In the genomic region with DNA sequence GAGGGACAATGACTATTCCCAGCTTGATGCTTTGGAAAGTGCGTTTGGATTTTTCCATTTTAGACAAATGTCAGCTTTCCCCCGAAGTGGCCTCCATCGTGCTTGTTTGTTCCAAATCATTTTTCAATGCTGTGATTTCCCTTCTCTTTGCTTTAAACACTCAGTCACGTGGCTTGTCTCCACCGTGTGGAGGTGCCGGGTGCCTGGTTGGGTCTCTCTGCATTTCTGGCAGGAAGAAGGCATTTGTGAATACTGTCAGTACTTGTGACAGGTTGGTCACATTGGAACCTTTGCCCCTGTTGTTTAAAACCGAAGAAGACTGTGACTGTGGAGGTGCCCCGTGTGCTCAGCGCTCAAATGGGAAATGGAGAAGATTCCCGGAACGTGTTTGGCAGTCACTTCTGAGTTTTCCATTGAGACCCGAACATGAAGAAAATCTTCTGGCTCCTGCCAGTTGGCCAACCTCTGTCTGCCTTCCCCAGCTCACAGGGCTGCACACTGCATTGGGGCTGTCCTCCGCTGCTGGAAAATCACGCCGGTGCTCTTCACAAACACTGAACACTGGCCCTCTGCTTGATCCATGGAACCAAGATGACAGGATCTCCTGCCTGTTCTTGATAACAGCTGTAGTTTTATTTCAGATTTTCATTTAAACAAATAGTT, we compare ENCODE assay signal across 10 cellular contexts.
A peak's percentile ranks its signal among the peaks of the same experiment; 100 is the strongest.
DNase-seq lines count a peak whose midpoint lies in the region; ATAC-seq, FAIRE-seq and TF ChIP-seq lines count a peak whose summit lies in the region.
"Had no signal": no experiment of that assay in that cellular context is flagged by ENCODE, and none has a peak within 500 bp of the region (broad histone marks: within the 10 kb centered on the region; RNA-seq: fewer than 3 reads in every experiment).

No MANE protein-coding gene starts in this region.

- no peak overlapping the region for H3K14ac ChIP-seq in mesenchymal stem cell (ENCODE audit: low read length in 2 of 2)

- H3K4ac ChIP-seq in mesenchymal stem cell (ENCODE audit: low read depth in 1 of 2, low read length in 2 of 2): no peak overlapping the region

- H3K4me3 Mint-ChIP-seq in stimulated activated naive CD8-positive, alpha-beta T cell treated with anti-CD3 and anti-CD28 coated beads, Interleukin-15, amount 100 ng/mL, for 72 hours: no peak overlapping the region

- H3K18ac ChIP-seq in mesenchymal stem cell (ENCODE audit: low read depth in 1 of 2, low read length in 2 of 2): no peak overlapping the region

- no peak overlapping the region for H3K27ac ChIP-seq in K562 (ENCODE audit: extremely low read depth, low read depth, low read length)
- H3K27ac ChIP-seq in mesenchymal stem cell (ENCODE audit: low read length, poor library complexity, severe bottlenecking): no peak overlapping the region
- H3K27ac ChIP-seq in thymus (ENCODE audit: low read depth): peak overlapping the region; percentile 92

- peaks cover 44% of the 10 kb centered on the region for H3K4me1 Mint-ChIP-seq in stimulated activated naive CD8-positive, alpha-beta T cell treated with anti-CD3 and anti-CD28 coated beads, Interleukin-15, amount 100 ng/mL, for 72 hours

- H4K20me1 ChIP-seq in K562 (replicated peaks; ENCODE audit: control insufficient read depth, insufficient read depth, low read length): no peaks in the 10 kb centered on the region

- no peak overlapping the region for H2AK5ac ChIP-seq in mesenchymal stem cell (ENCODE audit: low read length, severe bottlenecking)

- H3K9me1 ChIP-seq in K562 (ENCODE audit: control insufficient read depth, insufficient read depth, low read length): peaks cover 4% of the 10 kb centered on the region

- no peaks in the 10 kb centered on the region for H3K27me3 Mint-ChIP-seq in stimulated activated naive CD8-positive, alpha-beta T cell treated with anti-CD3 and anti-CD28 coated beads, Interleukin-15, amount 100 ng/mL, for 72 hours

- POLR2A ChIA-PET in K562 (lab: Yijun Ruan, JAX): no interaction called here

- ATAC-seq in K562: no peak
- no peak for ATAC-seq in stimulated activated naive CD8-positive, alpha-beta T cell treated with anti-CD3 and anti-CD28 coated beads, Interleukin-15, amount 100 ng/mL, for 72 hours
- ATAC-seq: HCT116 had no signal

- intact Hi-C loops in K562 (cut with micrococcal nuclease): no loop called here

- TF ChIP-seq RAD21 in K562 (CRISPR knock-in tag; conservative IDR thresholded peaks at IDR 0.05 in 1 of 2, IDR thresholded peaks at IDR 0.05 in 1 of 2): no peak

- no TSS peak for BruUV-seq in K562 (replicated peaks; lab: Mats Ljungman, UMichigan)

- H2BK15ac ChIP-seq in mesenchymal stem cell (ENCODE audit: low read depth, poor library complexity, severe bottlenecking): no peak overlapping the region

- H2BK120ac ChIP-seq in mesenchymal stem cell (ENCODE audit: low read depth, low read length): no peak overlapping the region

- no peak for TF ChIP-seq EP300 in K562 (IDR thresholded peaks at IDR 0.05; ENCODE audit: low read length)

- H2BK12ac ChIP-seq in mesenchymal stem cell (ENCODE audit: low read length in 2 of 2): peak overlapping the region; percentile 24 to 67

- in situ Hi-C loops in K562 (cut with MboI): no loop called here

- no peak overlapping the region for H4K8ac ChIP-seq in mesenchymal stem cell (ENCODE audit: low read length)

- H3K79me2 ChIP-seq in K562 (ENCODE audit: control insufficient read depth, insufficient read depth, low read length): no peaks in the 10 kb centered on the region

- no peak for TF ChIP-seq CTCF in K562 (IDR thresholded peaks at IDR 0.05 in 2 of 3, conservative IDR thresholded peaks at IDR 0.05 in 1 of 3; ENCODE audit: insufficient read depth in 2 of 3, low read depth in 1 of 3, low read length in 3 of 3)

- H3K9ac ChIP-seq in K562 (ENCODE audit: insufficient read depth in 1 of 2, low read depth in 2 of 2, low read length in 2 of 2) (no peak overlapping the region), mesenchymal stem cell (ENCODE audit: low read length) (peak overlapping the region; percentile 58)

- H4K91ac ChIP-seq in mesenchymal stem cell (ENCODE audit: low read length): no peak overlapping the region

- H3K9me3 Mint-ChIP-seq in stimulated activated naive CD8-positive, alpha-beta T cell treated with anti-CD3 and anti-CD28 coated beads, Interleukin-15, amount 100 ng/mL, for 72 hours: no peaks in the 10 kb centered on the region
- H3K9me3 Mint-ChIP-seq: activated T-helper 2 cell treated with anti-CD3 and anti-CD28 coated beads, Interferon-gamma antibody, Interleukin-2, Interleukin-4, amounts not matched to agents 10 μg/mL and 5 μg/mL and 100 μg/mL, durations not matched to agents 14 hours and 24 hours and 36 hours had no signal

- H3K4me2 ChIP-seq in K562 (ENCODE audit: insufficient read depth, low read length): no peak overlapping the region
- no peak overlapping the region for H3K4me2 ChIP-seq in mesenchymal stem cell (ENCODE audit: low read length, poor library complexity, severe bottlenecking)

- H3K4me3 ChIP-seq in K562 (no peak overlapping the region), mesenchymal stem cell (ENCODE audit: insufficient read depth in 1 of 2, low read depth in 1 of 2, low read length in 2 of 2) (peak overlapping the region in 1 of 2 experiments; percentile 63), thymus (ENCODE audit: low read length) (no peak overlapping the region)

- no peak for FAIRE-seq in K562 (lab: Jason Lieb, UNC)

- H2AFZ ChIP-seq in K562 (ENCODE audit: low read depth, low read length) (no peak overlapping the region), mesenchymal stem cell (ENCODE audit: low read depth, low read length) (no peak overlapping the region)

- TF ChIP-seq POLR2A in K562 (conservative IDR thresholded peaks at IDR 0.05): no peak

- H3K23ac ChIP-seq in mesenchymal stem cell (ENCODE audit: low read length in 2 of 2): no peak overlapping the region

- H3K9me3 ChIP-seq in K562 (replicated peaks; ENCODE audit: control insufficient read depth, insufficient read depth, low read depth, low read length) (no peaks in the 10 kb centered on the region), mesenchymal stem cell (ENCODE audit: control insufficient read depth, low read length) (no peaks in the 10 kb centered on the region), thymus (ENCODE audit: control insufficient read depth) (no peaks in the 10 kb centered on the region)

- H3K79me1 ChIP-seq in mesenchymal stem cell (replicated peaks; ENCODE audit: low read length, poor library complexity, severe bottlenecking): peaks cover 1% of the 10 kb centered on the region

- peak overlapping the region; percentile 47 for H2BK5ac ChIP-seq in mesenchymal stem cell (ENCODE audit: low read depth, low read length, poor library complexity, severe bottlenecking)

- WGBS in K562 (ENCODE audit: insufficient coverage, low coverage, missing lambda C conversion rate): 61% methylated on average over 15 of the region's 15 CpGs
- 86% methylated on average over 15 of the region's 15 CpGs for WGBS in mesenchymal stem cell
- 94% methylated on average over 15 of the region's 15 CpGs for WGBS in thymus

- peak; percentile 40 for DNase-seq in activated T-cell treated with anti-CD3 and anti-CD28 coated beads, Interleukin-2, amount 50 U/mL, for 1 hour
- DNase-seq in activated T-cell treated with anti-CD3 and anti-CD28 coated beads for 4 hours: no peak
- no peak for DNase-seq in K562 (ENCODE audit: extremely low read depth in 1 of 4, low spot score in 3 of 4)
- no peak for DNase-seq in mesenchymal stem cell
- no peak for DNase-seq in NCI-H2029 (lab: John Stamatoyannopoulos, UW)
- DNase-seq in NCI-H82 treated with DMSO at 0.1 percent for 48 hours (lab: John Stamatoyannopoulos, UW; ENCODE audit: unreplicated experiment): no peak
- no peak for DNase-seq in stimulated activated naive CD8-positive, alpha-beta T cell treated with anti-CD3 and anti-CD28 coated beads, Interleukin-15, amount 100 ng/mL, for 72 hours

- H3K27me3 ChIP-seq in K562 (ENCODE audit: control insufficient read depth in 2 of 2, insufficient read depth in 2 of 2, low read length in 2 of 2) (no peaks in the 10 kb centered on the region), mesenchymal stem cell (ENCODE audit: control insufficient read depth in 1 of 2, insufficient read depth in 1 of 2, low read length in 2 of 2) (no peaks in the 10 kb centered on the region), thymus (ENCODE audit: control insufficient read depth, insufficient read depth) (no peaks in the 10 kb centered on the region)

- H3K4me1 ChIP-seq in K562 (replicated peaks in 1 of 2; ENCODE audit: control insufficient read depth in 2 of 2, insufficient read depth in 2 of 2, low read length in 2 of 2) (peaks cover 8 to 22% of the 10 kb centered on the region in 2 experiments; a peak in 4 of 5 replicates), mesenchymal stem cell (ENCODE audit: control insufficient read depth, insufficient read depth, low read depth, low read length) (peaks cover 3% of the 10 kb centered on the region), thymus (ENCODE audit: control insufficient read depth, insufficient read depth, low read length) (peaks cover 6% of the 10 kb centered on the region)

- no peaks in the 10 kb centered on the region for H3K36me3 ChIP-seq in K562 (ENCODE audit: control insufficient read depth, insufficient read depth, low read length)
- peaks cover 0 to 7% of the 10 kb centered on the region in 2 experiments for H3K36me3 ChIP-seq in mesenchymal stem cell (ENCODE audit: control insufficient read depth in 1 of 2, insufficient read depth in 2 of 2, low read depth in 1 of 2, low read length in 2 of 2)
- peaks cover 14% of the 10 kb centered on the region for H3K36me3 ChIP-seq in thymus (ENCODE audit: control insufficient read depth, insufficient read depth)

- CTCF ChIA-PET in K562 (lab: Yijun Ruan, JAX; ENCODE audit: low intra/inter-chr PET ratio): no interaction called here

- H3K27ac Mint-ChIP-seq in stimulated activated naive CD8-positive, alpha-beta T cell treated with anti-CD3 and anti-CD28 coated beads, Interleukin-15, amount 100 ng/mL, for 72 hours: no peak overlapping the region

TF ChIP-seq in K562, 482 proteins besides CTCF, POLR2A, EP300 and RAD21 (continues in another document):
- TF ChIP-seq USF1 (CRISPR knock-in tag; IDR thresholded peaks at IDR 0.05) (no peak), USF2 (CRISPR knock-in tag; IDR thresholded peaks at IDR 0.05) (peak; percentile 27; the same call in 1 of the 2 replicates), ZBTB17 (CRISPR knock-in tag; IDR thresholded peaks at IDR 0.05) (no peak)
